Comparison of ENCODE assay signal across 8 cellular contexts in the genomic region with DNA sequence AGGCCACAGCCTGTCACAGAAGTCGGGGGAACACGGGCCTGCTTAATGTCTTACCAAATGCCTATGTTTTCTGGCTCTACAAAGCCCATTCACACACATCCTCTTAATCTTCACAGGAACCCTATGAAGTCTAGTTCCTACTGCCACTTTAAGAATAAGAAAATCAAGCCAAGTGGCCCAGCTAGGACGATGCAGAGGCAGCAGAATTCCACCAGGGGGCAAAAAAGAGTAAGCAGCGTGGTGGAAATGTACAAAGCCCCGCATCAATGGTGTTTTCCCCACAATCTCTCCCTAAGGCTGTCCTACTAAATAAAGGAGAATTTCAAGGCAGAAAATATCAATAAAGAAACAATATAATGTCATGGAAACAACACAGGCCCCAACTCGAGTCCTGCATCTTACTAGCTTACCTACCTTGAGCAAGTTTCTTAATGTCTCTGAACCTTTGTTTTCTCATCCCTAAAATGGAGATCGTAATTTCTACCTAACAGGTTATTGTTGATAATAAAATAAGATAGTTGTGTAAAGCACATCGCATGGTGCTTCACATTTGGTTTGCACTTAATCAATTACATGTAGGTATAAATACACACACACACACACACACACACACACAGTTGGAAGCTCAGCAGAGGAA. TPM values are rescaled to one million over a fixed set of nuclear protein-coding genes. Genes with fewer than 3 reads are reported as not detected.
A peak's percentile ranks its signal among the peaks of the same experiment; 100 is the strongest.
DNase-seq lines count a peak whose midpoint lies in the region; ATAC-seq and TF ChIP-seq lines count a peak whose summit lies in the region.

No MANE protein-coding gene starts in this region.

- POLR2A ChIA-PET in PC-9 (lab: Charles Lee; ENCODE audit: unreplicated experiment) = interaction anchor here (0.7 kb wide), 2 partner anchors 23 to 688 kb away, joined by 3 to 4 read pairs; no protein-coding TSS in a partner anchor

- H3K4me1 Mint-ChIP-seq in type B pancreatic cell (ENCODE audit: unreplicated experiment) = peaks cover 30% of the 10 kb centered on the region

- peaks cover 6% of the 10 kb centered on the region for H3K27me3 Mint-ChIP-seq in type B pancreatic cell

- H3K9me3 Mint-ChIP-seq in type B pancreatic cell = no peaks in the 10 kb centered on the region

- no peaks in the 10 kb centered on the region for H3K36me3 ChIP-seq in PC-9 (ENCODE audit: low read depth)
- H3K36me3 ChIP-seq in lower lobe of right lung = no peaks in the 10 kb centered on the region

- no peak overlapping the region for H3K27ac ChIP-seq in PC-9
- no peak overlapping the region for H3K27ac ChIP-seq in lower lobe of right lung

- no peaks in the 10 kb centered on the region for H3K79me2 ChIP-seq in PC-9 (ENCODE audit: low read depth)

- no peaks in the 10 kb centered on the region for H3K36me3 Mint-ChIP-seq in type B pancreatic cell

- no peak overlapping the region for H3K4me2 ChIP-seq in PC-9

- H2AFZ ChIP-seq in PC-9 = no peak overlapping the region

- no peak overlapping the region for H3K27ac Mint-ChIP-seq in type B pancreatic cell

- H4K20me1 ChIP-seq in PC-9 (ENCODE audit: insufficient read depth) = no peaks in the 10 kb centered on the region

- ATAC-seq in Right ventricle myocardium inferior = peak; percentile 64
- peak; percentile 72 to 75 for ATAC-seq in lower lobe of right lung

- CTCF ChIA-PET in PC-9 (lab: Charles Lee) = interaction anchor here (0.6 to 0.9 kb wide), 3 partner anchors 25 to 360 kb away, joined by 3 to 5 read pairs (median 4); no protein-coding TSS in a partner anchor

- H3K27me3 ChIP-seq in PC-9 (ENCODE audit: insufficient read depth, low read depth) (no peaks in the 10 kb centered on the region), lower lobe of right lung (ENCODE audit: low read depth) (no peaks in the 10 kb centered on the region)

- no peaks in the 10 kb centered on the region for H3K9me2 ChIP-seq in PC-9 (ENCODE audit: insufficient read depth)

- peak; percentile 98 for TF ChIP-seq CTCF in LNCAP (IDR thresholded peaks at IDR 0.05)
- TF ChIP-seq CTCF in PC-9 (conservative IDR thresholded peaks at IDR 0.05) = peak; percentile 94
- peak; percentile 84 for TF ChIP-seq CTCF in lower lobe of right lung (IDR thresholded peaks at IDR 0.05)
- TF ChIP-seq CTCF in type B pancreatic cell (conservative IDR thresholded peaks at IDR 0.05) = peak; percentile 93

- H3K4me1 ChIP-seq in PC-9 (replicated peaks; ENCODE audit: insufficient read depth) (no peaks in the 10 kb centered on the region), lower lobe of right lung (no peaks in the 10 kb centered on the region)

- H3K9me3 ChIP-seq in PC-9 (ENCODE audit: insufficient read depth, low read depth) (no peaks in the 10 kb centered on the region), lower lobe of right lung (no peaks in the 10 kb centered on the region)

- H3K4me3 ChIP-seq in PC-9 (no peak overlapping the region), lower lobe of right lung (no peak overlapping the region)

- intact Hi-C loops in Right ventricle myocardium inferior (cut with DNase I) (loop anchor here (5.0 to 10.0 kb wide), 2 partner anchors 694 to 1046 kb away; no protein-coding TSS in a partner anchor), cardiac septum (cut with DNase I) (loop anchor here (10.0 kb wide), 2 partner anchors 336 to 694 kb away; no protein-coding TSS in a partner anchor), PC-9 (cut with micrococcal nuclease; ENCODE audit: unreplicated experiment) (loop anchor here (1.0 to 10.0 kb wide), 6 partner anchors 164 to 1571 kb away; a partner anchor contains a TSS), lower lobe of right lung (cut with DNase I) (no loop called here)

- no peaks in the 10 kb centered on the region for H3F3A ChIP-seq in PC-9 (ENCODE audit: insufficient read depth, low read depth)

- no peak for DNase-seq in Right ventricle myocardium inferior (ENCODE audit: missing footprints)
- no peak for DNase-seq in cardiac septum (ENCODE audit: low spot score)
- DNase-seq in GOT3 (lab: John Stamatoyannopoulos, UW) = peak; percentile 35
- peak; percentile 60 to 63 for DNase-seq in PC-9
- peak; percentile 81 for DNase-seq in dermis blood vessel endothelial cell
- no peak for DNase-seq in lower lobe of right lung
- no peak for DNase-seq in type B pancreatic cell (ENCODE audit: extremely low spot score, unreplicated experiment)

- no TSS peak for BruUV-seq in PC-9 (replicated peaks; lab: Mats Ljungman, UMichigan)

- H3K4me3 Mint-ChIP-seq in type B pancreatic cell = no peak overlapping the region

RNA-seq across cellular contexts. Expression of a gene that starts 21.4 kb away (rescaled TPM):
- 1.5 TPM for total RNA-seq in Right ventricle myocardium inferior
- 1.3 TPM for total RNA-seq in cardiac septum
- 2.0 and 4.4 TPM in 2 replicates for total RNA-seq in PC-9 (2021)
- 1.2 and 4.4 TPM in 2 replicates for total RNA-seq in dermis blood vessel endothelial cell
- total RNA-seq in lower lobe of right lung = 1.9 TPM
- total RNA-seq in type B pancreatic cell (ENCODE audit: low replicate concordance) = 0.69 and 1.3 TPM in 2 replicates

Comparison
In these comparisons a context has a peak if more than half of its experiments do, and no peak if none do; other contexts are left out.
1. DNase-seq: peak in GOT3 (single experiment), PC-9 (2 of 2) and dermis blood vessel endothelial cell (single experiment); none in Right ventricle myocardium inferior (single experiment), cardiac septum (single experiment), lower lobe of right lung (single experiment) and type B pancreatic cell (single experiment).
2. Peak in every context shown above with its lines, with median percentiles within 50 percentile points of each other: CTCF ChIP-seq.